ENCODE assay signal across 17 cellular contexts in the genomic region with DNA sequence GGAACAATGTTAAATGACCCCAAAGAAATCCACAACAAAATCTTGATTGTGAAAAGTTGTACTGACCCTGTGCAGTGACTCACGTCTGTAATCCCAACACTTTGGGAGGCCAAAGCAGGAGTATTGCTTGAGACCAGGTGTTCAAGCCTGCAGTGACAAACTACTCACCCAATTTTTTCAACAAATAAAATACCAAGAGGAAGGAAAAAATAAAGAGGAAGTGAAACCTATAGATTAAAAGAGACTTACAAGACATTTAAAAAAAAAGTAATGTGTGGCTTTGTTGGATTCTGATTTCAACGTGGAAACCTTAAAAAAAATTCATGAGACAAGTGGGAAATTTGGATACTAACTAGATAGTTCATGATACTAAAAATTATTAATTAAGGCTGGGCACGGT. TPM values are rescaled to one million over a fixed set of nuclear protein-coding genes. Genes with fewer than 3 reads are reported as not detected.
DNase-seq lines count a peak whose midpoint lies in the region; ATAC-seq and TF ChIP-seq lines count a peak whose summit lies in the region.
"Had no signal": no experiment of that assay in that cellular context is flagged by ENCODE, and none has a peak within 500 bp of the region (broad histone marks: within the 10 kb centered on the region; RNA-seq: fewer than 3 reads in every experiment).

No MANE protein-coding gene starts in this region.

- H3K27ac ChIP-seq in HL-60 (replicated peaks) (no peak overlapping the region), lower lobe of right lung (no peak overlapping the region)
- H3K27ac ChIP-seq: transverse colon had no signal

- H3K9me3 ChIP-seq in lower lobe of right lung, result no peaks in the 10 kb centered on the region
- H3K9me3 ChIP-seq: transverse colon had no signal

- H3K4me3 ChIP-seq in HL-60 (replicated peaks; ENCODE audit: insufficient read depth, low read length) (no peak overlapping the region), lower lobe of right lung (no peak overlapping the region)
- H3K4me3 ChIP-seq: transverse colon had no signal

- no peaks in the 10 kb centered on the region for H3K36me3 ChIP-seq in lower lobe of right lung
- H3K36me3 ChIP-seq: transverse colon had no signal

- TF ChIP-seq CTCF in HL-60 (IDR thresholded peaks at IDR 0.05; ENCODE audit: insufficient read depth, low read length) (no peak), lower lobe of right lung (IDR thresholded peaks at IDR 0.05) (no peak)

- DNase-seq in CD1c-positive myeloid dendritic cell (ENCODE audit: extremely low spot score) (peak; percentile 48), HL-60 (ENCODE audit: low read depth in 1 of 2, low spot score in 1 of 2) (peak; percentile 4 to 30), SIG-M5 (lab: John Stamatoyannopoulos, UW) (peak; percentile 45), lower lobe of right lung (no peak), nucleus accumbens (lab: John Stamatoyannopoulos, UW) (no peak)
- no peak for DNase-seq in activated CD4-positive, alpha-beta T cell treated with anti-CD3 and anti-CD28 coated beads, Interleukin-2, amount 50 U/mL, for 4 hours
- DNase-seq: activated CD8-positive, alpha-beta memory T cell treated with anti-CD3 and anti-CD28 coated beads, Interleukin-2, amount 50 U/mL, for 4 hours; activated naive CD4-positive, alpha-beta T cell treated with anti-CD3 and anti-CD28 coated beads for 36 hours; cortex of kidney; mesenchymal stem cell; NCI-H1092; transverse colon had no signal

- intact Hi-C loops in lower lobe of right lung (cut with DNase I), result no loop called here

- ATAC-seq in GM19351 (IDR thresholded peaks at IDR 0.05; ENCODE audit: unreplicated experiment), result peak; percentile 75
- no peak for ATAC-seq in lower lobe of right lung
- ATAC-seq in HG03442 (IDR thresholded peaks at IDR 0.05; ENCODE audit: unreplicated experiment), result no peak
- ATAC-seq: sciatic nerve, SK-N-SH treated with all-trans-retinoic acid at 6 μM for 48 hours, WTC11 had no signal

- H3K4me1 ChIP-seq in lower lobe of right lung, result no peaks in the 10 kb centered on the region
- H3K4me1 ChIP-seq: transverse colon had no signal

- H3K27me3 ChIP-seq in HL-60 (ENCODE audit: insufficient read depth, poor library complexity, severe bottlenecking) (no peaks in the 10 kb centered on the region), lower lobe of right lung (ENCODE audit: low read depth) (no peaks in the 10 kb centered on the region)
- H3K27me3 ChIP-seq: transverse colon had no signal

RNA-seq across cellular contexts. Expression of gene GINS1, which starts 31.9 kb away (rescaled TPM):
- total RNA-seq in lower lobe of right lung, result 0.92 TPM

RNA-seq across cellular contexts. Expression of gene ABHD12, which starts 48.7 kb away (rescaled TPM):
- total RNA-seq in lower lobe of right lung, result 49.7 TPM

Comparison
In these comparisons a context has a peak if more than half of its experiments do, and no peak if none do; other contexts are left out.
1. DNase-seq: peak in CD1c-positive myeloid dendritic cell (single experiment), HL-60 (2 of 2) and SIG-M5 (single experiment); none in lower lobe of right lung (single experiment), nucleus accumbens (0 of 56) and activated CD4-positive, alpha-beta T cell treated with anti-CD3 and anti-CD28 coated beads, Interleukin-2, amount 50 U/mL, for 4 hours (0 of 2).